33 cellular contexts compared by ENCODE assay signal in the genomic region with DNA sequence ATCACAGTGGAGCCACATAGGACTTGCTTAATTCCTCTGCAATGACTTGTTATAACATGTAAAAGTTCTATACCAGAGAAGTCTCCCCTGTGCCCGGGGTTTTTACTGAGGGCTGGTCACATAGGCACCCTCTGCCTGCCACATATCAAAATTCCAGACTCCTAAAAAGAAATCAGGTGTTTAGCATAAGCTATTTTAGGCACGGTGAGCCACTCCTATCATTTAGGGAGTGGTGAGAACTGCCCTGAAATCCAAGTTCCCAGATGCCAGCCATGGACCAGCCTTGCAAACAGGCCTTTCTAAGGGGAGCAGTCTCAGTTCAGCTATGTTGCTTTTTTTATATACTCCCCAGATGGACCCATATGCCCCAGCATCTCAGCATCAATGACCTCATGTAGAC.
"Had no signal": no experiment of that assay in that cellular context is flagged by ENCODE, and none has a peak within 500 bp of the region (broad histone marks: within the 10 kb centered on the region; RNA-seq: fewer than 3 reads in every experiment).

No MANE protein-coding gene starts in this region.

- H3K27me3 ChIP-seq: body of pancreas, breast epithelium, SJSA1 had no signal

- H3K4me3 ChIP-seq: body of pancreas, breast epithelium, SJSA1 had no signal

- H3K27ac ChIP-seq: body of pancreas, breast epithelium, RWPE1, SJSA1 had no signal

- H3K4me1 ChIP-seq: breast epithelium had no signal

- H3K9me3 Mint-ChIP-seq: activated CD4-positive, alpha-beta T cell treated with anti-CD3 and anti-CD28 coated beads, Interleukin-2, amount 10 ng/mL, durations not matched to agents 24 days and 14 days; activated CD8-positive, alpha-beta T cell treated with anti-CD3 and anti-CD28 coated beads for 36 hours; activated naive CD4-positive, alpha-beta T cell treated with anti-CD3 and anti-CD28 coated beads, Interleukin-2, amount 50 U/mL, for 24 hours; activated naive CD8-positive, alpha-beta T cell treated with anti-CD3 and anti-CD28 coated beads, Interleukin-2, amount 10 ng/mL, durations not matched to agents 7 days and 5 days; activated T-cell treated with anti-CD3 and anti-CD28 coated beads, Interleukin-2, amount 50 U/mL, for 72 hours; activated T-helper 17 cell treated with anti-CD3 and anti-CD28 coated beads, Interleukin-2, amount 50 U/mL, for 72 hours; T-helper 1 cell treated with Interleukin-12 subunit alpha and Interleukin-12 subunit beta and Interleukin-4 antibody, amounts not matched to agents 30 μg/mL and 1 μg/mL, for 36 hours; T-helper 2 cell treated with Interferon-gamma antibody and Interleukin-4, amounts not matched to agents 5 μg/mL and 100 μg/mL, for 36 hours had no signal

- H3K36me3 ChIP-seq: breast epithelium, SJSA1 had no signal

- H3K36me3 Mint-ChIP-seq: activated naive CD4-positive, alpha-beta T cell treated with anti-CD3 and anti-CD28 coated beads, Interleukin-2, amount 50 U/mL, for 24 hours; activated naive CD8-positive, alpha-beta T cell treated with anti-CD3 and anti-CD28 coated beads, Interleukin-2, amount 10 ng/mL, durations not matched to agents 7 days and 5 days had no signal

- DNase-seq: activated CD4-positive, alpha-beta T cell treated with anti-CD3 and anti-CD28 coated beads, Interleukin-2, amount 10 ng/mL, durations not matched to agents 24 days and 14 days; activated CD4-positive, alpha-beta T cell treated with anti-CD3 and anti-CD28 coated beads, Interleukin-2, amount 50 U/mL, for 4 hours; activated CD8-positive, alpha-beta T cell treated with anti-CD3 and anti-CD28 coated beads for 36 hours; activated effector memory CD4-positive, alpha-beta T cell treated with anti-CD3 and anti-CD28 coated beads, Interleukin-2, amount 50 U/mL, for 16 hours; activated naive CD4-positive, alpha-beta T cell treated with Interleukin-2 at 50 U/mL for 16 hours; activated naive CD8-positive, alpha-beta T cell treated with anti-CD3 and anti-CD28 coated beads, Interleukin-2, amount 10 ng/mL, durations not matched to agents 7 days and 5 days; activated T-cell treated with anti-CD3 and anti-CD28 coated beads, Interleukin-2, amount 50 U/mL, for 1 hour; activated T-cell treated with anti-CD3 and anti-CD28 coated beads, Interleukin-2, amount 50 U/mL, for 72 hours; body of pancreas; Kasumi-1; KG1; MM.1S; MV-4-11; NCI-H1092; NCI-H146; NCI-H187; NCI-H2029 treated with DMSO at 0.1 percent for 48 hours; NCI-H2107; NCI-H2171; NCI-H510A; NCI-H526; NCI-H748 treated with DMSO at 0.1 percent for 48 hours; NK-92 treated with Interleukin-12 subunit alpha and Interleukin-12 subunit beta, amount 100 ng/mL, for 24 hours; PC-3; SHP77 treated with DMSO at 0.1 percent for 48 hours; SK-N-SH had no signal

- H3K4me1 Mint-ChIP-seq: activated CD4-positive, alpha-beta T cell treated with anti-CD3 and anti-CD28 coated beads, Interleukin-2, amount 10 ng/mL, durations not matched to agents 24 days and 14 days; activated naive CD4-positive, alpha-beta T cell treated with anti-CD3 and anti-CD28 coated beads, Interleukin-2, amount 50 U/mL, for 24 hours; activated naive CD8-positive, alpha-beta T cell treated with anti-CD3 and anti-CD28 coated beads, Interleukin-2, amount 10 ng/mL, durations not matched to agents 7 days and 5 days; activated T-helper 17 cell treated with anti-CD3 and anti-CD28 coated beads, Interleukin-2, amount 50 U/mL, for 72 hours had no signal

- H3K4me2 ChIP-seq: SK-N-SH had no signal

- ATAC-seq: activated CD8-positive, alpha-beta T cell treated with anti-CD3 and anti-CD28 coated beads for 36 hours; activated T-cell treated with anti-CD3 and anti-CD28 coated beads, Interleukin-2, amount 50 U/mL, for 72 hours; activated T-helper 17 cell treated with anti-CD3 and anti-CD28 coated beads, Interleukin-2, amount 50 U/mL, for 72 hours; body of pancreas; PC-3 had no signal

- H3K27me3 Mint-ChIP-seq: activated CD4-positive, alpha-beta T cell treated with anti-CD3 and anti-CD28 coated beads, Interleukin-2, amount 10 ng/mL, durations not matched to agents 24 days and 14 days; activated CD8-positive, alpha-beta T cell treated with anti-CD3 and anti-CD28 coated beads for 36 hours; activated naive CD4-positive, alpha-beta T cell treated with anti-CD3 and anti-CD28 coated beads, Interleukin-2, amount 50 U/mL, for 24 hours had no signal

- H3K27ac Mint-ChIP-seq: activated CD4-positive, alpha-beta T cell treated with anti-CD3 and anti-CD28 coated beads, Interleukin-2, amount 10 ng/mL, durations not matched to agents 24 days and 14 days; activated CD8-positive, alpha-beta T cell treated with anti-CD3 and anti-CD28 coated beads for 36 hours; activated naive CD4-positive, alpha-beta T cell treated with anti-CD3 and anti-CD28 coated beads, Interleukin-2, amount 50 U/mL, for 24 hours; activated naive CD8-positive, alpha-beta T cell treated with anti-CD3 and anti-CD28 coated beads, Interleukin-2, amount 10 ng/mL, durations not matched to agents 7 days and 5 days; activated T-cell treated with anti-CD3 and anti-CD28 coated beads, Interleukin-2, amount 50 U/mL, for 72 hours; activated T-helper 17 cell treated with anti-CD3 and anti-CD28 coated beads, Interleukin-2, amount 50 U/mL, for 72 hours; T-helper 1 cell treated with Interleukin-12 subunit alpha and Interleukin-12 subunit beta and Interleukin-4 antibody, amounts not matched to agents 30 μg/mL and 1 μg/mL, for 36 hours; T-helper 2 cell treated with Interferon-gamma antibody and Interleukin-4, amounts not matched to agents 5 μg/mL and 100 μg/mL, for 36 hours had no signal

- H3K9ac ChIP-seq: SK-N-SH had no signal

- H3K9me3 ChIP-seq: body of pancreas, breast epithelium, SJSA1, SK-N-SH had no signal

- H3K4me3 Mint-ChIP-seq: activated CD4-positive, alpha-beta T cell treated with anti-CD3 and anti-CD28 coated beads, Interleukin-2, amount 10 ng/mL, durations not matched to agents 24 days and 14 days; activated CD8-positive, alpha-beta T cell treated with anti-CD3 and anti-CD28 coated beads for 36 hours; activated naive CD4-positive, alpha-beta T cell treated with anti-CD3 and anti-CD28 coated beads, Interleukin-2, amount 50 U/mL, for 24 hours; activated naive CD8-positive, alpha-beta T cell treated with anti-CD3 and anti-CD28 coated beads, Interleukin-2, amount 10 ng/mL, durations not matched to agents 7 days and 5 days; activated T-cell treated with anti-CD3 and anti-CD28 coated beads, Interleukin-2, amount 50 U/mL, for 72 hours; activated T-helper 17 cell treated with anti-CD3 and anti-CD28 coated beads, Interleukin-2, amount 50 U/mL, for 72 hours; T-helper 1 cell treated with Interleukin-12 subunit alpha and Interleukin-12 subunit beta and Interleukin-4 antibody, amounts not matched to agents 30 μg/mL and 1 μg/mL, for 36 hours; T-helper 2 cell treated with Interferon-gamma antibody and Interleukin-4, amounts not matched to agents 5 μg/mL and 100 μg/mL, for 36 hours had no signal
